ENCODE assay signal across 8 cellular contexts in the genomic region with DNA sequence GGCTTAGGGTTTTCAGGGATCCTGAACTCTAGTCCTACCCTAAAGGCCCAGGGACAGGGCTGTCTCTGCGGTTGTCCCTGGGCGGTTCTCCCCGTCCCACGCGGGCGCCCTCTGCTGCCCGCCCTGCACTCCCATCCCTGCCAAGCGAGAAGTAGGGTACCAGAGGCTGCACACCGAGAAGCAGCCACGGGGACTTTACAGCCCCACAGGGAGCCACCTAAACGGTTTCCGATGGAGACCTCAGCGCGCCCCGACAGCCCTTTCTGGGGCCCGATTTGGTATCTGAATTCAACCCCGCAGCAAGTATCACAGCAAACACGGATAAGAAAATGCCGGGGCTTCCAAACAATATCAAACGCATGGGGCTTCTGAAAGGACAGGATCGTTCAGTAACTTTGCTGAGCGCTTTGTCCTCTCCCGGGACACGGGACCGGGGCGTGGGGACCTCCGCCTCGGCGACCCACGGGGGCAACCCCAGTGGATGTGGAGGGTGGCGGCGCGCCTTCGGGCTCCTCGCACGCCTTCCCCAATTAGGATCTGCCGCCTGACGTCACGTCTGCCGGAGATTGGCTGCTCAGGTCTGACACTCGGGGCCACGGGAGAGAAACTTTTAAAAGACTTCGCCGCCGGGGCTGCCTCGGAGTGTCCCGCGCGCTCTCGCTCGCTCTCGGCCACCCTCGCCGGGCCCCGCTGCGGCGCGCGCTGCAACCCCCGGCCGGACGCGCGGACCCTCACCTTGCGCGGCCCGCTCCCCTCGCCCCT. TPM values are rescaled to one million over a fixed set of nuclear protein-coding genes. Genes with fewer than 3 reads are reported as not detected.
DNase-seq lines count a peak whose midpoint lies in the region; ATAC-seq, FAIRE-seq and TF ChIP-seq lines count a peak whose summit lies in the region.

A gene with protein sequence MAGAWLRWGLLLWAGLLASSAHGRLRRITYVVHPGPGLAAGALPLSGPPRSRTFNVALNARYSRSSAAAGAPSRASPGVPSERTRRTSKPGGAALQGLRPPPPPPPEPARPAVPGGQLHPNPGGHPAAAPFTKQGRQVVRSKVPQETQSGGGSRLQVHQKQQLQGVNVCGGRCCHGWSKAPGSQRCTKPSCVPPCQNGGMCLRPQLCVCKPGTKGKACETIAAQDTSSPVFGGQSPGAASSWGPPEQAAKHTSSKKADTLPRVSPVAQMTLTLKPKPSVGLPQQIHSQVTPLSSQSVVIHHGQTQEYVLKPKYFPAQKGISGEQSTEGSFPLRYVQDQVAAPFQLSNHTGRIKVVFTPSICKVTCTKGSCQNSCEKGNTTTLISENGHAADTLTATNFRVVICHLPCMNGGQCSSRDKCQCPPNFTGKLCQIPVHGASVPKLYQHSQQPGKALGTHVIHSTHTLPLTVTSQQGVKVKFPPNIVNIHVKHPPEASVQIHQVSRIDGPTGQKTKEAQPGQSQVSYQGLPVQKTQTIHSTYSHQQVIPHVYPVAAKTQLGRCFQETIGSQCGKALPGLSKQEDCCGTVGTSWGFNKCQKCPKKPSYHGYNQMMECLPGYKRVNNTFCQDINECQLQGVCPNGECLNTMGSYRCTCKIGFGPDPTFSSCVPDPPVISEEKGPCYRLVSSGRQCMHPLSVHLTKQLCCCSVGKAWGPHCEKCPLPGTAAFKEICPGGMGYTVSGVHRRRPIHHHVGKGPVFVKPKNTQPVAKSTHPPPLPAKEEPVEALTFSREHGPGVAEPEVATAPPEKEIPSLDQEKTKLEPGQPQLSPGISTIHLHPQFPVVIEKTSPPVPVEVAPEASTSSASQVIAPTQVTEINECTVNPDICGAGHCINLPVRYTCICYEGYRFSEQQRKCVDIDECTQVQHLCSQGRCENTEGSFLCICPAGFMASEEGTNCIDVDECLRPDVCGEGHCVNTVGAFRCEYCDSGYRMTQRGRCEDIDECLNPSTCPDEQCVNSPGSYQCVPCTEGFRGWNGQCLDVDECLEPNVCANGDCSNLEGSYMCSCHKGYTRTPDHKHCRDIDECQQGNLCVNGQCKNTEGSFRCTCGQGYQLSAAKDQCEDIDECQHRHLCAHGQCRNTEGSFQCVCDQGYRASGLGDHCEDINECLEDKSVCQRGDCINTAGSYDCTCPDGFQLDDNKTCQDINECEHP (N-terminal part only) (plus strand): TSS at position 640 of the 762 bp plus-strand sequence. CDS start 372 bp downstream, outside the sequence.

- peak; percentile 52 for DNase-seq in D721Med (ENCODE audit: insufficient read length, low spot score)
- DNase-seq in HS-5 (ENCODE audit: low read depth): peak; percentile 36
- peak; percentile 88 to 94 for DNase-seq in SJCRH30
- DNase-seq in cardiac muscle cell (ENCODE audit: low read depth in 1 of 2, low spot score in 1 of 2): peak; percentile 76 to 90
- peak; percentile 27 to 80 (median 60) for DNase-seq in pancreas
- DNase-seq in upper lobe of right lung: peak; percentile 78

- H3K4me1 ChIP-seq in SJCRH30 (no peaks in the 10 kb centered on the region), cardiac muscle cell (ENCODE audit: low read depth) (peaks cover 31% of the 10 kb centered on the region), pancreas (no peaks in the 10 kb centered on the region), upper lobe of right lung (no peaks in the 10 kb centered on the region)

- no peaks in the 10 kb centered on the region for H3K9me3 Mint-ChIP-seq in activated naive CD8-positive, alpha-beta T cell (ENCODE audit: low read depth)

- H3K27me3 Mint-ChIP-seq in activated naive CD8-positive, alpha-beta T cell: peaks cover 18% of the 10 kb centered on the region

- TF ChIP-seq CTCF in D721Med (IDR thresholded peaks at IDR 0.05; ENCODE audit: insufficient read depth, missing control alignments) (peak; percentile 82), cardiac muscle cell (IDR thresholded peaks at IDR 0.05; ENCODE audit: low read depth, low read length) (peak; percentile 95), pancreas (IDR thresholded peaks at IDR 0.05) (peak in 3 of 4 donors; percentile 28 to 66 (median 34)), upper lobe of right lung (IDR thresholded peaks at IDR 0.05) (peak; percentile 73)

- H3K36me3 ChIP-seq in SJCRH30: no peaks in the 10 kb centered on the region
- H3K36me3 ChIP-seq in cardiac muscle cell: peaks cover 5% of the 10 kb centered on the region
- H3K36me3 ChIP-seq in pancreas: no peaks in the 10 kb centered on the region
- no peaks in the 10 kb centered on the region for H3K36me3 ChIP-seq in upper lobe of right lung

- H3K4me1 Mint-ChIP-seq in activated naive CD8-positive, alpha-beta T cell (ENCODE audit: low read depth): peaks cover 3% of the 10 kb centered on the region

- peak within 1 kb of the TSS; percentile 74 for H3K27ac ChIP-seq in SJCRH30
- H3K27ac ChIP-seq in cardiac muscle cell: peak within 1 kb of the TSS; percentile 96
- peak within 1 kb of the TSS in 1 of 4 donors; percentile 41 for H3K27ac ChIP-seq in pancreas
- no peak within 1 kb of the TSS for H3K27ac ChIP-seq in upper lobe of right lung

- H3K4me3 ChIP-seq in SJCRH30 (peak within 1 kb of the TSS; percentile 95), cardiac muscle cell (peak within 1 kb of the TSS; percentile 88), pancreas (peak within 1 kb of the TSS; percentile 47 to 84 (median 58)), upper lobe of right lung (peak within 1 kb of the TSS; percentile 66)

- WGBS in pancreas, 2 donors: 0 to 1% methylated on average over 66 to 68 of the region's 68 CpGs

- peak within 1 kb of the TSS; percentile 78 for H3K4me3 Mint-ChIP-seq in activated naive CD8-positive, alpha-beta T cell

- intact Hi-C loops in pancreas (cut with DNase I): no loop called here
- intact Hi-C loops in upper lobe of right lung (cut with DNase I): no loop called here

- no peak for FAIRE-seq in D721Med (lab: Jason Lieb, UNC)
- FAIRE-seq in pancreas (lab: Jason Lieb, UNC): no peak

- H3K36me3 Mint-ChIP-seq in activated naive CD8-positive, alpha-beta T cell: no peaks in the 10 kb centered on the region

- ATAC-seq in GM21360 (IDR thresholded peaks at IDR 0.05; ENCODE audit: unreplicated experiment) (peak; percentile 77), pancreas (peak; percentile 84 to 96 (median 94)), upper lobe of right lung (peak; percentile 92)

- H3K9me3 ChIP-seq in SJCRH30 (replicated peaks) (0 out of 2 replicates have a peak, but pooled peaks cover 2% of the 10 kb centered on the region), cardiac muscle cell (ENCODE audit: low read depth) (no peaks in the 10 kb centered on the region), pancreas (no peaks in the 10 kb centered on the region), upper lobe of right lung (no peaks in the 10 kb centered on the region)

- H3K27ac Mint-ChIP-seq in activated naive CD8-positive, alpha-beta T cell: no peak within 1 kb of the TSS

- H3K27me3 ChIP-seq in SJCRH30 (no peaks in the 10 kb centered on the region), cardiac muscle cell (no peaks in the 10 kb centered on the region), pancreas (no peaks in the 10 kb centered on the region), upper lobe of right lung (peaks cover 19% of the 10 kb centered on the region)

RNA-seq across cellular contexts. Expression of the gene that starts here (rescaled TPM):
- total RNA-seq in SJCRH30 (2014; rRNA removed; shearing (Covaris generic)): 62.0 and 63.1 TPM in 2 replicates
- 423 and 509 TPM in 2 replicates for total RNA-seq in cardiac muscle cell
- polyA plus RNA-seq in cardiac muscle cell: 216 and 265 TPM in 2 replicates
- total RNA-seq in pancreas: 10 to 100 TPM in 1 of 6 donors, 1 to 10 TPM in 4, under 1 TPM in 1; 0.83 to 21.2 (median 4.1) TPM
- polyA plus RNA-seq in pancreas: 1 to 10 TPM; 1.7 to 2.8 TPM
- 36.0 TPM for total RNA-seq in upper lobe of right lung

Comparison
In these comparisons a context has a peak if more than half of its experiments do, and no peak if none do; other contexts are left out.
1. RNA of the gene that starts here (polyA plus RNA-seq): 216 to 265 TPM in cardiac muscle cell; 1.7 to 2.8 TPM in pancreas; every median in the first group is over 10 times any median in the second.
2. DNase-seq: peak in every context shown above with its lines; median percentile 91 in SJCRH30; 83 in cardiac muscle cell; 78 in upper lobe of right lung; 60 in pancreas; 52 in D721Med; 36 in HS-5.
3. CTCF ChIP-seq: peak in every context shown above with its lines; median percentile 95 in cardiac muscle cell; 82 in D721Med; 73 in upper lobe of right lung; 34 in pancreas.
4. Peak in every context shown above with its lines, with median percentiles within 50 percentile points of each other: ATAC-seq and H3K4me3 ChIP-seq.